In genomic region chr5:23977996-23978395, GRCh38 we compare ENCODE assay signal across 13 cellular contexts.
DNase-seq lines count a peak whose midpoint lies in the region; ATAC-seq, FAIRE-seq and TF ChIP-seq lines count a peak whose summit lies in the region.
"Had no signal": no experiment of that assay in that cellular context is flagged by ENCODE, and none has a peak within 500 bp of the region (broad histone marks: within the 10 kb centered on the region; RNA-seq: fewer than 3 reads in every experiment).

No MANE protein-coding gene starts in this region.

- no peak overlapping the region for H3K4me3 Mint-ChIP-seq in stimulated activated naive CD8-positive, alpha-beta T cell treated with anti-CD3 and anti-CD28 coated beads, Interleukin-15, amount 100 ng/mL, for 72 hours
- H3K4me3 Mint-ChIP-seq in CD8-positive, alpha-beta T cell, result no peak overlapping the region
- H3K4me3 Mint-ChIP-seq: central memory CD8-positive, alpha-beta T cell had no signal

- H3K9me3 ChIP-seq in CD8-positive, alpha-beta T cell (ENCODE audit: low read length), result peaks cover 10% of the 10 kb centered on the region

- intact Hi-C loops in CD8-positive, alpha-beta T cell (cut with DNase I, micrococcal nuclease), result no loop called here

- POLR2A ChIA-PET in CD8-positive, alpha-beta T cell (lab: Charles Lee), result no interaction called here

- H3K36me3 ChIP-seq in CD8-positive, alpha-beta T cell (ENCODE audit: insufficient read depth, low read length), result no peaks in the 10 kb centered on the region
- H3K36me3 ChIP-seq: thoracic aorta had no signal

- ATAC-seq in stimulated activated naive CD8-positive, alpha-beta T cell treated with anti-CD3 and anti-CD28 coated beads, Interleukin-15, Interleukin-2, amounts not matched to agents 100 U/mL and 50 U/mL, for 24 hours, result no peak
- ATAC-seq in stimulated activated naive CD8-positive, alpha-beta T cell treated with anti-CD3 and anti-CD28 coated beads, Interleukin-15, amount 100 ng/mL, for 72 hours, result no peak
- ATAC-seq in CD8-positive, alpha-beta T cell, result no peak
- ATAC-seq in activated CD4-positive, CD25-positive, alpha-beta regulatory T cell treated with anti-CD3 and anti-CD28 coated beads, Interleukin-2, amount 50 U/mL, for 24 hours, result no peak

- peaks cover 32 to 37% of the 10 kb centered on the region in 2 donors for H3K9me3 Mint-ChIP-seq in stimulated activated naive CD8-positive, alpha-beta T cell treated with anti-CD3 and anti-CD28 coated beads, Interleukin-15, amount 100 ng/mL, for 72 hours
- peaks cover 32% of the 10 kb centered on the region for H3K9me3 Mint-ChIP-seq in CD8-positive, alpha-beta T cell

- H3K36me3 Mint-ChIP-seq in CD8-positive, alpha-beta T cell, result no peaks in the 10 kb centered on the region

- no peak overlapping the region for H3K27ac ChIP-seq in CD8-positive, alpha-beta T cell (ENCODE audit: low read depth, low read length)
- H3K27ac ChIP-seq: thoracic aorta had no signal

- CTCF ChIA-PET in CD8-positive, alpha-beta T cell (lab: Charles Lee), result no interaction called here

- H3K27me3 ChIP-seq in CD8-positive, alpha-beta T cell (ENCODE audit: insufficient read depth, low read length), result no peaks in the 10 kb centered on the region

- H3K4me1 Mint-ChIP-seq in stimulated activated naive CD8-positive, alpha-beta T cell treated with anti-CD3 and anti-CD28 coated beads, Interleukin-15, amount 100 ng/mL, for 72 hours, result no peaks in the 10 kb centered on the region
- H3K4me1 Mint-ChIP-seq in CD8-positive, alpha-beta T cell (ENCODE audit: low read depth), result no peaks in the 10 kb centered on the region
- H3K4me1 Mint-ChIP-seq: central memory CD8-positive, alpha-beta T cell had no signal

- peak; percentile 22 for DNase-seq in stimulated activated naive CD8-positive, alpha-beta T cell treated with anti-CD3 and anti-CD28 coated beads, Interleukin-15, Interleukin-2, amounts not matched to agents 100 U/mL and 50 U/mL, for 24 hours
- DNase-seq in stimulated activated naive CD8-positive, alpha-beta T cell treated with anti-CD3 and anti-CD28 coated beads, Interleukin-15, amount 100 ng/mL, for 72 hours, result no peak
- DNase-seq in NB4 (ENCODE audit: low read depth) (peak; percentile 61), ecto neural progenitor cell (ENCODE audit: low spot score) (peak; percentile 67), HTR-8/SVneo (ENCODE audit: insufficient read length, low spot score) (no peak), activated gamma-delta T cell (lab: John Stamatoyannopoulos, UW) (no peak)
- no peak for DNase-seq in CD8-positive, alpha-beta T cell
- DNase-seq: NCI-H1092 treated with DMSO at 0.1 percent for 48 hours had no signal

- TF ChIP-seq POLR2A in NB4 (IDR thresholded peaks at IDR 0.05; ENCODE audit: extremely low read depth, insufficient read length), result no peak

- H3K27ac Mint-ChIP-seq in stimulated activated naive CD8-positive, alpha-beta T cell treated with anti-CD3 and anti-CD28 coated beads, Interleukin-15, amount 100 ng/mL, for 72 hours, result no peak overlapping the region
- no peak overlapping the region for H3K27ac Mint-ChIP-seq in CD8-positive, alpha-beta T cell

- H3K27me3 Mint-ChIP-seq in stimulated activated naive CD8-positive, alpha-beta T cell treated with anti-CD3 and anti-CD28 coated beads, Interleukin-15, amount 100 ng/mL, for 72 hours, result no peaks in the 10 kb centered on the region
- H3K27me3 Mint-ChIP-seq in CD8-positive, alpha-beta T cell (ENCODE audit: low read depth), result no peaks in the 10 kb centered on the region
- H3K27me3 Mint-ChIP-seq: central memory CD8-positive, alpha-beta T cell had no signal

- H3K4me3 ChIP-seq in NB4 (ENCODE audit: low read depth, low read length), result no peak overlapping the region
- no peak overlapping the region for H3K4me3 ChIP-seq in CD8-positive, alpha-beta T cell (ENCODE audit: low read depth, low read length)
- H3K4me3 ChIP-seq: thoracic aorta had no signal

- FAIRE-seq in HTR-8/SVneo (lab: Jason Lieb, UNC), result no peak
- FAIRE-seq: islet of Langerhans, TTC549 had no signal

- TF ChIP-seq CTCF in NB4 (IDR thresholded peaks at IDR 0.05; ENCODE audit: low read depth, low read length), result peak; percentile 68
- TF ChIP-seq CTCF in CD8-positive, alpha-beta T cell (IDR thresholded peaks at IDR 0.05), result no peak

- no peaks in the 10 kb centered on the region for H3K4me1 ChIP-seq in CD8-positive, alpha-beta T cell (ENCODE audit: insufficient read depth, low read length)

Comparison
In these comparisons a context has a peak if more than half of its experiments do, and no peak if none do; other contexts are left out.
1. DNase-seq: peak in stimulated activated naive CD8-positive, alpha-beta T cell treated with anti-CD3 and anti-CD28 coated beads, Interleukin-15, Interleukin-2, amounts not matched to agents 100 U/mL and 50 U/mL, for 24 hours (single experiment), NB4 (single experiment) and ecto neural progenitor cell (single experiment); none in stimulated activated naive CD8-positive, alpha-beta T cell treated with anti-CD3 and anti-CD28 coated beads, Interleukin-15, amount 100 ng/mL, for 72 hours (0 of 2), HTR-8/SVneo (single experiment), CD8-positive, alpha-beta T cell (0 of 7) and activated gamma-delta T cell (single experiment).